ENCODE assay signal across 1 cellular context in genomic region chr1:57835620-57836019, GRCh38.
TF ChIP-seq lines count a peak whose summit lies in the region.

No MANE protein-coding gene starts in this region.

TF ChIP-seq in H1, 55 proteins besides CTCF, POLR2A, EP300 and RAD21 (continued from another document):
- peak; percentile 41; the same call in 1 of the 2 replicates for TF ChIP-seq CREB1 (IDR thresholded peaks at IDR 0.05)
